8 cellular contexts compared by ENCODE assay signal in genomic region chr9:70420267-70421019, GRCh38. TPM values are rescaled to one million over a fixed set of nuclear protein-coding genes. Genes with fewer than 3 reads are reported as not detected.
DNase-seq lines count a peak whose midpoint lies in the region; ATAC-seq and TF ChIP-seq lines count a peak whose summit lies in the region.

No MANE protein-coding gene starts in this region.

- H3K4me3 ChIP-seq in DND-41 (ENCODE audit: low read depth in 1 of 2, low read length in 2 of 2) (peak overlapping the region; percentile 27 to 72; a peak in 3 of 4 replicates), Loucy (ENCODE audit: low read length, poor library complexity, severe bottlenecking) (peak overlapping the region; percentile 97), left ventricle myocardium inferior (peak overlapping the region; percentile 73)

- peak; percentile 72 for DNase-seq in DND-41
- peak; percentile 77 for DNase-seq in SIG-M5 treated with dmso at 0.1 percent for 504 hours (lab: John Stamatoyannopoulos, UW; ENCODE audit: unreplicated experiment)
- peak; percentile 96 for DNase-seq in left ventricle myocardium inferior
- DNase-seq in posterior cingulate gyrus: peak; percentile 84 to 98 (median 92)

- H3K9me3 ChIP-seq in DND-41 (ENCODE audit: insufficient read depth, low read length, severe bottlenecking) (no peaks in the 10 kb centered on the region), Loucy (ENCODE audit: insufficient read depth, low read depth, low read length) (no peaks in the 10 kb centered on the region), left ventricle myocardium inferior (replicated peaks) (no peaks in the 10 kb centered on the region)

- intact Hi-C loops in left ventricle myocardium inferior (cut with micrococcal nuclease) (loop anchor here (5.0 kb wide), 2 partner anchors 47 to 62 kb away; no protein-coding TSS in a partner anchor), posterior cingulate gyrus (cut with DNase I) (loop anchor here (2.0 kb wide), 1 partner anchor 180 kb away; no protein-coding TSS in a partner anchor)

- H3K27ac ChIP-seq in DND-41 (ENCODE audit: low read length): peak overlapping the region; percentile 89
- H3K27ac ChIP-seq in angular gyrus (ENCODE audit: low read depth, low read length): peak overlapping the region; percentile 99
- peak overlapping the region; percentile 100 for H3K27ac ChIP-seq in left ventricle myocardium inferior (replicated peaks)

- H4K20me1 ChIP-seq in DND-41 (ENCODE audit: insufficient read depth, low read length) (no peaks in the 10 kb centered on the region), Loucy (ENCODE audit: insufficient read depth, low read length, poor library complexity, severe bottlenecking) (no peaks in the 10 kb centered on the region)

- TF ChIP-seq CTCF in DND-41 (IDR thresholded peaks at IDR 0.05; ENCODE audit: borderline replicate concordance, extremely low read depth, low read length, poor library complexity, severe bottlenecking) (no peak), Loucy (conservative IDR thresholded peaks at IDR 0.05; ENCODE audit: low read length) (no peak), left ventricle myocardium inferior (IDR thresholded peaks at IDR 0.05; ENCODE audit: borderline replicate concordance) (no peak)

- H3K9me2 ChIP-seq in Loucy (replicated peaks; ENCODE audit: low read depth, low read length): no peaks in the 10 kb centered on the region

- H3K27me3 ChIP-seq in DND-41 (ENCODE audit: insufficient read depth, low read length, poor library complexity) (no peaks in the 10 kb centered on the region), Loucy (ENCODE audit: insufficient read depth, low read length, poor library complexity, severe bottlenecking) (no peaks in the 10 kb centered on the region), left ventricle myocardium inferior (ENCODE audit: low read depth) (no peaks in the 10 kb centered on the region)

- peaks cover 29% of the 10 kb centered on the region for H3K4me1 ChIP-seq in DND-41 (ENCODE audit: insufficient read depth, low read length)
- H3K4me1 ChIP-seq in Loucy (ENCODE audit: insufficient read depth, low read length, poor library complexity, severe bottlenecking): peaks cover 34% of the 10 kb centered on the region
- peaks cover 68% of the 10 kb centered on the region for H3K4me1 ChIP-seq in left ventricle myocardium inferior

- ATAC-seq in DND-41 (ENCODE audit: insufficient read depth, low read depth) (peak; percentile 53), GM21723 (IDR thresholded peaks at IDR 0.05; ENCODE audit: unreplicated experiment) (peak; percentile 25), GM18520 (IDR thresholded peaks at IDR 0.05; ENCODE audit: unreplicated experiment) (no peak)

- H3K36me3 ChIP-seq in DND-41 (ENCODE audit: insufficient read depth, low read length) (no peaks in the 10 kb centered on the region), Loucy (ENCODE audit: insufficient read depth, low read length) (no peaks in the 10 kb centered on the region), left ventricle myocardium inferior (no peaks in the 10 kb centered on the region)

- H3K4me2 ChIP-seq in DND-41 (ENCODE audit: insufficient read depth, low read length): peak overlapping the region; percentile 96
- H3K4me2 ChIP-seq in Loucy (ENCODE audit: low read depth, low read length, poor library complexity, severe bottlenecking): peak overlapping the region; percentile 78

- H3K9ac ChIP-seq in DND-41 (ENCODE audit: low read depth, low read length) (peak overlapping the region; percentile 87), Loucy (ENCODE audit: low read depth, low read length, poor library complexity, severe bottlenecking) (peak overlapping the region; percentile 100)

- peak overlapping the region; percentile 82 for H2AFZ ChIP-seq in DND-41 (ENCODE audit: low read depth, low read length)
- H2AFZ ChIP-seq in Loucy (ENCODE audit: low read length): peak overlapping the region; percentile 77

- H3F3A ChIP-seq in Loucy (ENCODE audit: low read depth): peaks cover 10% of the 10 kb centered on the region

- H3K79me2 ChIP-seq in DND-41 (ENCODE audit: insufficient read depth, low read length): no peaks in the 10 kb centered on the region
- H3K79me2 ChIP-seq in Loucy (ENCODE audit: insufficient read depth, low read length): no peaks in the 10 kb centered on the region

RNA-seq across cellular contexts. Expression of gene KLF9, which starts 6.0 kb away (rescaled TPM):
- total RNA-seq in left ventricle myocardium inferior: 52.8 TPM
